10 cellular contexts compared by ENCODE assay signal in genomic region chr1:12479311-12479710, GRCh38.
DNase-seq lines count a peak whose midpoint lies in the region; ATAC-seq and TF ChIP-seq lines count a peak whose summit lies in the region.
"Had no signal": no experiment of that assay in that cellular context is flagged by ENCODE, and none has a peak within 500 bp of the region (broad histone marks: within the 10 kb centered on the region; RNA-seq: fewer than 3 reads in every experiment).

No MANE protein-coding gene starts in this region.

- no peak for DNase-seq in left ventricle myocardium inferior
- no peak for DNase-seq in Right ventricle myocardium inferior (ENCODE audit: missing footprints)
- DNase-seq in central memory CD8-positive, alpha-beta T cell (ENCODE audit: low spot score in 2 of 2): no peak
- no peak for DNase-seq in nephron progenitor cell
- DNase-seq in vagina (ENCODE audit: extremely low spot score in 2 of 2): no peak
- no peak for DNase-seq in HUDEP-2 (lab: John Stamatoyannopoulos, UW; ENCODE audit: unreplicated experiment in 76 of 76)
- DNase-seq in middle frontal gyrus (ENCODE audit: extremely low spot score, low spot score): no peak
- DNase-seq: NCI-H1417 treated with DMSO at 0.1 percent for 48 hours, NCI-H82 had no signal

- H3K27ac Mint-ChIP-seq in central memory CD8-positive, alpha-beta T cell (ENCODE audit: low read depth): peak overlapping the region; percentile 87
- H3K27ac Mint-ChIP-seq in nephron progenitor cell: peak overlapping the region; percentile 98

- intact Hi-C loops in left ventricle myocardium inferior (cut with micrococcal nuclease): no loop called here
- intact Hi-C loops in Right ventricle myocardium inferior (cut with DNase I): loop anchor here (5.0 kb wide), 4 partner anchors 42 to 137 kb away; no protein-coding TSS in a partner anchor
- intact Hi-C loops in vagina (cut with DNase I): no loop called here

- TF ChIP-seq CTCF in left ventricle myocardium inferior (IDR thresholded peaks at IDR 0.05; ENCODE audit: borderline replicate concordance) (no peak), nephron progenitor cell (IDR thresholded peaks at IDR 0.05) (no peak), vagina (IDR thresholded peaks at IDR 0.05) (no peak)

- H3K36me3 ChIP-seq in left ventricle myocardium inferior (no peaks in the 10 kb centered on the region), vagina (no peaks in the 10 kb centered on the region)

- H3K4me1 ChIP-seq in left ventricle myocardium inferior: peaks cover 96% of the 10 kb centered on the region
- peaks cover 78% of the 10 kb centered on the region for H3K4me1 ChIP-seq in vagina

- H3K4me3 ChIP-seq in left ventricle myocardium inferior: no peak overlapping the region
- H3K4me3 ChIP-seq in vagina: no peak overlapping the region

- ATAC-seq in Right ventricle myocardium inferior: no peak
- ATAC-seq in central memory CD8-positive, alpha-beta T cell (replicated peaks; ENCODE audit: extremely low read depth, poor library complexity, severe bottlenecking): no peak
- ATAC-seq in HG03469 (IDR thresholded peaks at IDR 0.05; ENCODE audit: unreplicated experiment): no peak

- H3K4me3 Mint-ChIP-seq in central memory CD8-positive, alpha-beta T cell: no peak overlapping the region
- H3K4me3 Mint-ChIP-seq in nephron progenitor cell: no peak overlapping the region

- H3K27ac ChIP-seq in left ventricle myocardium inferior (replicated peaks) (peak overlapping the region; percentile 89), vagina (peak overlapping the region; percentile 76)

- peaks cover 58% of the 10 kb centered on the region for H3K4me1 Mint-ChIP-seq in central memory CD8-positive, alpha-beta T cell
- peaks cover 93% of the 10 kb centered on the region for H3K4me1 Mint-ChIP-seq in nephron progenitor cell

- TF ChIP-seq POLR2A in vagina (IDR thresholded peaks at IDR 0.05): no peak

- H3K36me3 Mint-ChIP-seq in central memory CD8-positive, alpha-beta T cell (ENCODE audit: insufficient read depth): peaks cover 9% of the 10 kb centered on the region
- H3K36me3 Mint-ChIP-seq in nephron progenitor cell (ENCODE audit: low read depth): peaks cover 5% of the 10 kb centered on the region

- H3K9me3 ChIP-seq in left ventricle myocardium inferior (replicated peaks): no peaks in the 10 kb centered on the region
- no peaks in the 10 kb centered on the region for H3K9me3 ChIP-seq in vagina

- no peaks in the 10 kb centered on the region for H3K9me3 Mint-ChIP-seq in central memory CD8-positive, alpha-beta T cell
- H3K9me3 Mint-ChIP-seq in nephron progenitor cell: peaks cover 5% of the 10 kb centered on the region

- H3K27me3 Mint-ChIP-seq in central memory CD8-positive, alpha-beta T cell: no peaks in the 10 kb centered on the region
- no peaks in the 10 kb centered on the region for H3K27me3 Mint-ChIP-seq in nephron progenitor cell (ENCODE audit: low read depth, poor library complexity)

- no peaks in the 10 kb centered on the region for H3K27me3 ChIP-seq in left ventricle myocardium inferior (ENCODE audit: low read depth)
- no peaks in the 10 kb centered on the region for H3K27me3 ChIP-seq in vagina
